In genomic region chr1:108200627-108201106, GRCh38 we compare ENCODE assay signal across 8 cellular contexts. TPM values are rescaled to one million over a fixed set of nuclear protein-coding genes. Genes with fewer than 3 reads are reported as not detected.
A peak's percentile ranks its signal among the peaks of the same experiment; 100 is the strongest.
DNase-seq lines count a peak whose midpoint lies in the region; ATAC-seq and TF ChIP-seq lines count a peak whose summit lies in the region.

No MANE protein-coding gene starts in this region.

- H3K4me3 ChIP-seq in BJ (ENCODE audit: low read depth, low read length), result peak overlapping the region; percentile 99
- H3K4me3 ChIP-seq in SK-N-MC, result peak overlapping the region; percentile 96
- H3K4me3 ChIP-seq in astrocyte of the spinal cord (ENCODE audit: low read depth, low read length), result peak overlapping the region; percentile 81

- peak overlapping the region; percentile 72; the same call in 1 of the 2 replicates for H3K27ac ChIP-seq in SK-N-MC

- peak; percentile 37 for TF ChIP-seq CTCF in BJ (IDR thresholded peaks at IDR 0.05; ENCODE audit: insufficient read depth, low read depth, low read length)
- TF ChIP-seq CTCF in astrocyte of the spinal cord (IDR thresholded peaks at IDR 0.05; ENCODE audit: low read depth, low read length), result peak; percentile 26

- no peaks in the 10 kb centered on the region for H3K27me3 ChIP-seq in BJ (ENCODE audit: control insufficient read depth, insufficient read depth, low read length)

- CTCF ChIA-PET in BJ (lab: Yijun Ruan, JAX), result interaction anchor here (0.7 to 1.0 kb wide), 2 partner anchors 10 to 443 kb away, joined by 3 read pairs; no protein-coding TSS in a partner anchor

- POLR2A ChIA-PET in BJ (lab: Charles Lee), result interaction anchor here (0.6 kb wide), 1 partner anchor 11 kb away, joined by 5 read pairs; no protein-coding TSS in a partner anchor

- in situ Hi-C loops in astrocyte of the spinal cord (cut with HindIII; ENCODE audit: low sequenced_read_pairs), result no loop called here

- H3K9me3 ChIP-seq in SK-N-MC (ENCODE audit: low read depth, low read length), result peaks cover 11% of the 10 kb centered on the region

- DNase-seq in BJ (ENCODE audit: low read depth) (no peak), Kasumi-1 (lab: John Stamatoyannopoulos, UW) (peak; percentile 79 to 83), SK-N-MC (ENCODE audit: low read depth, low spot score) (peak; percentile 68), astrocyte of the spinal cord (ENCODE audit: low read depth, low spot score) (peak; percentile 72), hepatic stellate cell (ENCODE audit: low spot score) (peak; percentile 78), renal cortical epithelial cell (ENCODE audit: low read depth) (peak; percentile 78)

- ATAC-seq in GM19043 (IDR thresholded peaks at IDR 0.05; ENCODE audit: low read depth, unreplicated experiment), result peak; percentile 22
- no peak for ATAC-seq in HG02840 (IDR thresholded peaks at IDR 0.05; ENCODE audit: low FRiP score, unreplicated experiment)

- H3K9ac ChIP-seq in SK-N-MC (ENCODE audit: insufficient read length), result peak overlapping the region; percentile 82

- H3K36me3 ChIP-seq in BJ (ENCODE audit: control insufficient read depth, insufficient read depth, low read length) (0 out of 2 replicates have a peak, but pooled peaks cover 3% of the 10 kb centered on the region), SK-N-MC (ENCODE audit: insufficient read depth, low read length) (peaks cover 31% of the 10 kb centered on the region)

RNA-seq across cellular contexts. Expression of gene SLC25A24, which starts 0.5 kb away (rescaled TPM):
- polyA plus RNA-seq in BJ (2011; rRNA removed), result 20.2 and 39.1 TPM in 2 replicates
- polyA minus RNA-seq in BJ (2011; rRNA and poly(A)+ RNA removed), result 13.0 and 15.2 TPM in 2 replicates
- total RNA-seq in renal cortical epithelial cell, result 67.5 and 105 TPM in 2 replicates

RNA-seq across cellular contexts. Expression of gene NBPF4, which starts 43.2 kb away (rescaled TPM):
- not detected in 2 replicates for polyA plus RNA-seq in BJ (2011; rRNA removed)
- 0.09 TPM in 1 of 2 replicates, not detected in the other for polyA minus RNA-seq in BJ (2011; rRNA and poly(A)+ RNA removed)
- not detected in 2 replicates for total RNA-seq in renal cortical epithelial cell
